Comparison of ENCODE assay signal across 20 cellular contexts in the genomic region with DNA sequence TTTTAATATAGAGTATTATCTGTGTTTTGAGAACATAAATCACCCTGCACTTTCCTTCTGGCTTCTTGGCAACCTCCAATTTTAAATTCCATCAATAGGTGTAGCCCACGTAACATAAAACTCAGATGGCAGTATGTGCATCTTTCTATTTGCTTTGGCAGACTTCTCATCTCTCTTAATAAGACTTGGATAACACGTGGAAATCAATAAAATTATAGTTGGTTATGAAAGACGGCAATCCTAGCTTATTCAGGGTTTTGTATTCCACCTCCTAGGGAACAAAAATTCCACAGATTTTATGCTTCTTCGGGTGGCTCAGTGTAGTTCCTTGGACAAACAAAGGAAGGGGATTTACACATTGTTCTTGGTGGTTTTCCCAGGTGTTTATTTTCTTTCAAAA.
A peak's percentile ranks its signal among the peaks of the same experiment; 100 is the strongest.
DNase-seq lines count a peak whose midpoint lies in the region; ATAC-seq and TF ChIP-seq lines count a peak whose summit lies in the region.
"Had no signal": no experiment of that assay in that cellular context is flagged by ENCODE, and none has a peak within 500 bp of the region (broad histone marks: within the 10 kb centered on the region; RNA-seq: fewer than 3 reads in every experiment).

No MANE protein-coding gene starts in this region.

- peak; percentile 41 for DNase-seq in astrocyte of the spinal cord (ENCODE audit: low read depth, low spot score)
- no peak for DNase-seq in left colon
- DNase-seq in mesendoderm: no peak
- DNase-seq in GM19238 (ENCODE audit: insufficient read length, low spot score): no peak
- DNase-seq in esophagus squamous epithelium (lab: John Stamatoyannopoulos, UW): no peak
- DNase-seq: activated CD4-positive, alpha-beta memory T cell treated with anti-CD3 and anti-CD28 coated beads for 36 hours; activated naive CD4-positive, alpha-beta T cell treated with anti-CD3 and anti-CD28 coated beads for 36 hours; activated T-cell treated with anti-CD3 and anti-CD28 coated beads, Interleukin-2, amount 50 U/mL, for 1 hour; midbrain; NCI-H1092; NCI-H2029 treated with DMSO at 0.1 percent for 48 hours; NCI-H524; T-helper 17 cell; thyroid gland had no signal

- H3K79me2 ChIP-seq in ACC112 (ENCODE audit: control insufficient read depth, insufficient read depth, low read length, unreplicated experiment): no peaks in the 10 kb centered on the region
- no peaks in the 10 kb centered on the region for H3K79me2 ChIP-seq in mesendoderm (ENCODE audit: control insufficient read depth, insufficient read depth, low read length)

- H3K9me3 ChIP-seq in esophagus squamous epithelium: no peaks in the 10 kb centered on the region
- H3K9me3 ChIP-seq: ascending aorta, thyroid gland had no signal

- intact Hi-C loops in left colon (cut with DNase I, micrococcal nuclease) (no loop called here), esophagus squamous epithelium (cut with DNase I) (no loop called here)

- no peaks in the 10 kb centered on the region for H3K79me1 ChIP-seq in mesendoderm (ENCODE audit: low read length)

- TF ChIP-seq EP300 in Ishikawa (IDR thresholded peaks at IDR 0.05; ENCODE audit: borderline replicate concordance): peak; percentile 76; the same call in 1 of the 2 replicates

- no peak overlapping the region for H4K5ac ChIP-seq in mesendoderm (ENCODE audit: low read length)

- H2BK120ac ChIP-seq in mesendoderm (ENCODE audit: low read depth, low read length): no peak overlapping the region

- ATAC-seq in left colon (peak; percentile 88), HG02623 (IDR thresholded peaks at IDR 0.05; ENCODE audit: unreplicated experiment) (no peak)
- ATAC-seq: stimulated activated memory B cell treated with anti-CD40 and anti-IgM and Interleukin-4, amounts not matched to agents 10 μg/mL and 1 μg/mL and 100 μg/mL, for 72 hours; T-helper 17 cell had no signal

- in situ Hi-C loops in astrocyte of the spinal cord (cut with HindIII; ENCODE audit: low sequenced_read_pairs): no loop called here

- H3K27me3 ChIP-seq in ACC112 (ENCODE audit: insufficient read depth, low read length): no peaks in the 10 kb centered on the region
- H3K27me3 ChIP-seq in mesendoderm (ENCODE audit: insufficient read depth, low read length, poor library complexity): no peaks in the 10 kb centered on the region
- H3K27me3 ChIP-seq in esophagus squamous epithelium: no peaks in the 10 kb centered on the region
- H3K27me3 ChIP-seq: ascending aorta, thyroid gland had no signal

- no peak for TF ChIP-seq POLR2A in esophagus squamous epithelium (IDR thresholded peaks at IDR 0.05)

- H3K4ac ChIP-seq in mesendoderm (ENCODE audit: low read depth, low read length): no peak overlapping the region

- TF ChIP-seq CTCF in astrocyte of the spinal cord (IDR thresholded peaks at IDR 0.05; ENCODE audit: low read depth, low read length) (no peak), esophagus squamous epithelium (IDR thresholded peaks at IDR 0.05) (no peak)

- no peaks in the 10 kb centered on the region for H3K36me3 ChIP-seq in ACC112 (ENCODE audit: insufficient read depth, low read length)
- no peaks in the 10 kb centered on the region for H3K36me3 ChIP-seq in mesendoderm (ENCODE audit: control insufficient read depth, insufficient read depth, low read length)
- no peaks in the 10 kb centered on the region for H3K36me3 ChIP-seq in esophagus squamous epithelium
- H3K36me3 ChIP-seq: ascending aorta, thyroid gland had no signal

- no peak overlapping the region for H3K56ac ChIP-seq in mesendoderm (ENCODE audit: low read length)

- peak overlapping the region; percentile 45 for H2AFZ ChIP-seq in ACC112 (ENCODE audit: low read length, unreplicated experiment)

- H2AK5ac ChIP-seq in mesendoderm (ENCODE audit: low read length): no peak overlapping the region

- H3K4me3 ChIP-seq in ACC112 (ENCODE audit: low read depth, low read length) (no peak overlapping the region), astrocyte of the spinal cord (ENCODE audit: low read depth, low read length) (no peak overlapping the region), mesendoderm (ENCODE audit: low read length) (no peak overlapping the region), esophagus squamous epithelium (no peak overlapping the region)
- H3K4me3 ChIP-seq: ascending aorta, coronary artery, thyroid gland had no signal

- H3K27ac ChIP-seq in ACC112 (ENCODE audit: low read depth, low read length) (no peak overlapping the region), mesendoderm (ENCODE audit: low read depth, low read length) (no peak overlapping the region), esophagus squamous epithelium (no peak overlapping the region)
- H3K27ac ChIP-seq: ascending aorta, coronary artery, thyroid gland had no signal

- H3K23ac ChIP-seq in mesendoderm (ENCODE audit: low read length): no peak overlapping the region

- H3K4me1 ChIP-seq in ACC112 (ENCODE audit: control insufficient read depth, insufficient read depth, low read length, unreplicated experiment): peaks cover 3% of the 10 kb centered on the region
- H3K4me1 ChIP-seq in mesendoderm (ENCODE audit: control insufficient read depth, low read depth, low read length): no peaks in the 10 kb centered on the region
- H3K4me1 ChIP-seq in esophagus squamous epithelium: no peaks in the 10 kb centered on the region
- H3K4me1 ChIP-seq: ascending aorta, thyroid gland had no signal

- no peak overlapping the region for H4K8ac ChIP-seq in mesendoderm (ENCODE audit: low read depth, low read length)

- no peak overlapping the region for H2BK5ac ChIP-seq in mesendoderm (ENCODE audit: low read length)

- no peak overlapping the region for H2BK15ac ChIP-seq in mesendoderm (replicated peaks; ENCODE audit: low read depth)

- H3K4me2 ChIP-seq in mesendoderm (ENCODE audit: low read length): no peak overlapping the region

- no CpG with 5 or more reads among the region's 4 CpGs for WGBS in mesendoderm (ENCODE audit: extremely low coverage, insufficient coverage, low lambda C conversion rate)
- WGBS in esophagus squamous epithelium, 2 donors: 19 to 41% methylated on average over 4 of the region's 4 CpGs

- TF ChIP-seq RAD21 in Ishikawa (IDR thresholded peaks at IDR 0.05; ENCODE audit: low read depth): peak; percentile 55

- no peak overlapping the region for H3K18ac ChIP-seq in mesendoderm (ENCODE audit: low read length)

- no peak overlapping the region for H3K9ac ChIP-seq in mesendoderm (ENCODE audit: low read length)

TF ChIP-seq in Ishikawa, 13 proteins besides CTCF, POLR2A, EP300 and RAD21:
- TF ChIP-seq, protein P1, sequence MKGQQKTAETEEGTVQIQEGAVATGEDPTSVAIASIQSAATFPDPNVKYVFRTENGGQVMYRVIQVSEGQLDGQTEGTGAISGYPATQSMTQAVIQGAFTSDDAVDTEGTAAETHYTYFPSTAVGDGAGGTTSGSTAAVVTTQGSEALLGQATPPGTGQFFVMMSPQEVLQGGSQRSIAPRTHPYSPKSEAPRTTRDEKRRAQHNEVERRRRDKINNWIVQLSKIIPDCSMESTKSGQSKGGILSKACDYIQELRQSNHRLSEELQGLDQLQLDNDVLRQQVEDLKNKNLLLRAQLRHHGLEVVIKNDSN (IDR thresholded peaks at IDR 0.05): no peak
- TF ChIP-seq EGR1 (IDR thresholded peaks at IDR 0.05) (no peak), FOXM1 (IDR thresholded peaks at IDR 0.05; ENCODE audit: borderline replicate concordance, low read depth) (no peak), TCF12 (IDR thresholded peaks at IDR 0.05; ENCODE audit: low read depth) (0 out of 2 replicates have a peak, but pooled peaks have one; percentile 19), TEAD4 (IDR thresholded peaks at IDR 0.05) (peak; percentile 55), ZBTB7A (IDR thresholded peaks at IDR 0.05; ENCODE audit: low read depth) (no peak), NFIC (IDR thresholded peaks at IDR 0.05) (peak; percentile 78)
- TF ChIP-seq, protein P2, sequence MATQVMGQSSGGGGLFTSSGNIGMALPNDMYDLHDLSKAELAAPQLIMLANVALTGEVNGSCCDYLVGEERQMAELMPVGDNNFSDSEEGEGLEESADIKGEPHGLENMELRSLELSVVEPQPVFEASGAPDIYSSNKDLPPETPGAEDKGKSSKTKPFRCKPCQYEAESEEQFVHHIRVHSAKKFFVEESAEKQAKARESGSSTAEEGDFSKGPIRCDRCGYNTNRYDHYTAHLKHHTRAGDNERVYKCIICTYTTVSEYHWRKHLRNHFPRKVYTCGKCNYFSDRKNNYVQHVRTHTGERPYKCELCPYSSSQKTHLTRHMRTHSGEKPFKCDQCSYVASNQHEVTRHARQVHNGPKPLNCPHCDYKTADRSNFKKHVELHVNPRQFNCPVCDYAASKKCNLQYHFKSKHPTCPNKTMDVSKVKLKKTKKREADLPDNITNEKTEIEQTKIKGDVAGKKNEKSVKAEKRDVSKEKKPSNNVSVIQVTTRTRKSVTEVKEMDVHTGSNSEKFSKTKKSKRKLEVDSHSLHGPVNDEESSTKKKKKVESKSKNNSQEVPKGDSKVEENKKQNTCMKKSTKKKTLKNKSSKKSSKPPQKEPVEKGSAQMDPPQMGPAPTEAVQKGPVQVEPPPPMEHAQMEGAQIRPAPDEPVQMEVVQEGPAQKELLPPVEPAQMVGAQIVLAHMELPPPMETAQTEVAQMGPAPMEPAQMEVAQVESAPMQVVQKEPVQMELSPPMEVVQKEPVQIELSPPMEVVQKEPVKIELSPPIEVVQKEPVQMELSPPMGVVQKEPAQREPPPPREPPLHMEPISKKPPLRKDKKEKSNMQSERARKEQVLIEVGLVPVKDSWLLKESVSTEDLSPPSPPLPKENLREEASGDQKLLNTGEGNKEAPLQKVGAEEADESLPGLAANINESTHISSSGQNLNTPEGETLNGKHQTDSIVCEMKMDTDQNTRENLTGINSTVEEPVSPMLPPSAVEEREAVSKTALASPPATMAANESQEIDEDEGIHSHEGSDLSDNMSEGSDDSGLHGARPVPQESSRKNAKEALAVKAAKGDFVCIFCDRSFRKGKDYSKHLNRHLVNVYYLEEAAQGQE (IDR thresholded peaks at IDR 0.05; ENCODE audit: low read depth): no peak
